In the genomic region with DNA sequence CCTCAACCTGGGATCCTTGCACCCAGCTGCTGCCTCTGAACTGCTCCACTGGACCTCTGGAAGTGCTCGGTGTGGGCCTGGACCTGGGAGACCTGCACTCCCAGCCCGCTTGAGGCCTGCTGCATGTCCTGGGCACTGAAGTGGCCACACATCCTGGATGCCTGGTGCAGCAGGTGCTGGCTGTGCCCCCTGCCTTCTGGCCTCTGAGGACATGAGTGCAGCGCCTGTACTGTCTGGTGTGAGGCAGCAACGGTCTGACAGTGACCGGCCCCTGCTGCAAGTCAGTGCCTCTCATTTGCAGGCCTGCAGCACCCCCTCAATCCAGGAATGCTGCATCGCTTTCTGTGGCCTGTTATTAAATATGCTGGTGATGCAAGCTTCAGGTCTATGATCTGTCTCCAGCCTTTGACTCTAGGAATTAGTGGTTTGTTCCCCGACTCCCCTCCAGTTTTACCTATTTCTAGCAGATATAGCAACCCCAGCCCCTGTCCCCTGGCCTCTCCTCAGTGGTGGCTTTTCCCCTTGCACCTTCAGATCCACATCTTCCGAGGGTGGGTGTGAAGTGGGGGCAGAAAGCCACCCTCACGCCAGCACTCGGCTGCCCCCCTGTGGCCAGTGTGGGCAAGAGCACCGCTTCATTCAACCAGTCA, we compare ENCODE assay signal across 1 cellular context.
TF ChIP-seq lines count a peak whose summit lies in the region.

No MANE protein-coding gene starts in this region.

TF ChIP-seq in GM23338, 12 proteins besides CTCF, POLR2A, EP300 and RAD21 (continued from another document):
- TF ChIP-seq, protein P1, sequence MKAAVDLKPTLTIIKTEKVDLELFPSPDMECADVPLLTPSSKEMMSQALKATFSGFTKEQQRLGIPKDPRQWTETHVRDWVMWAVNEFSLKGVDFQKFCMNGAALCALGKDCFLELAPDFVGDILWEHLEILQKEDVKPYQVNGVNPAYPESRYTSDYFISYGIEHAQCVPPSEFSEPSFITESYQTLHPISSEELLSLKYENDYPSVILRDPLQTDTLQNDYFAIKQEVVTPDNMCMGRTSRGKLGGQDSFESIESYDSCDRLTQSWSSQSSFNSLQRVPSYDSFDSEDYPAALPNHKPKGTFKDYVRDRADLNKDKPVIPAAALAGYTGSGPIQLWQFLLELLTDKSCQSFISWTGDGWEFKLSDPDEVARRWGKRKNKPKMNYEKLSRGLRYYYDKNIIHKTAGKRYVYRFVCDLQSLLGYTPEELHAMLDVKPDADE (IDR thresholded peaks at IDR 0.05) = no peak
- no peak for TF ChIP-seq NANOG (IDR thresholded peaks at IDR 0.05; ENCODE audit: borderline replicate concordance)
- no peak for TF ChIP-seq ZNF114 (CRISPR knock-in tag; IDR thresholded peaks at IDR 0.05)
